ENCODE assay signal across 12 cellular contexts in genomic region chr14:100842799-100843198, GRCh38. TPM values are rescaled to one million over a fixed set of nuclear protein-coding genes. Genes with fewer than 3 reads are reported as not detected.
DNase-seq lines count a peak whose midpoint lies in the region; ATAC-seq and TF ChIP-seq lines count a peak whose summit lies in the region.
"Had no signal": no experiment of that assay in that cellular context is flagged by ENCODE, and none has a peak within 500 bp of the region (broad histone marks: within the 10 kb centered on the region; RNA-seq: fewer than 3 reads in every experiment).

No MANE protein-coding gene starts in this region.

- H3K27ac Mint-ChIP-seq in GM23338: no peak overlapping the region
- no peak overlapping the region for H3K27ac Mint-ChIP-seq in activated T-cell treated with anti-CD3 and anti-CD28 coated beads, Interleukin-2, amount 50 U/mL, for 72 hours
- H3K27ac Mint-ChIP-seq in T-helper 2 cell treated with Interferon-gamma antibody and Interleukin-4, amounts not matched to agents 5 μg/mL and 100 μg/mL, for 36 hours: no peak overlapping the region
- H3K27ac Mint-ChIP-seq: stimulated activated naive CD8-positive, alpha-beta T cell treated with anti-CD3 and anti-CD28 coated beads, Interleukin-15, Interleukin-2, amounts not matched to agents 100 ng/mL and 50 ng/mL, for 24 hours had no signal

- H3K4me1 ChIP-seq in GM23338 (ENCODE audit: insufficient read depth) (peaks cover 19% of the 10 kb centered on the region), SK-N-SH (ENCODE audit: control insufficient read depth in 1 of 2, insufficient read depth in 2 of 2, low read depth in 1 of 2, low read length in 1 of 2) (peaks cover 0 to 39% of the 10 kb centered on the region in 2 experiments; a peak in 1 of 4 replicates)

- intact Hi-C loops in sciatic nerve (cut with DNase I): no loop called here

- CTCF ChIA-PET in SK-N-SH (lab: Yijun Ruan, JAX): interaction anchor here (0.6 to 1.8 kb wide), 3 partner anchors 56 to 180 kb away, joined by 3 to 4 read pairs (median 3); no protein-coding TSS in a partner anchor

- DNase-seq in GM23338 (ENCODE audit: low spot score): no peak
- no peak for DNase-seq in SK-N-SH
- peak; percentile 13 for DNase-seq in glomerular visceral epithelial cell (ENCODE audit: extremely low spot score)
- no peak for DNase-seq in sciatic nerve (ENCODE audit: low spot score)
- no peak for DNase-seq in activated T-cell treated with anti-CD3 and anti-CD28 coated beads, Interleukin-2, amount 50 U/mL, for 72 hours
- DNase-seq in NCI-H2196 (lab: John Stamatoyannopoulos, UW; ENCODE audit: unreplicated experiment): no peak
- DNase-seq in T-helper 2 cell treated with Interferon-gamma antibody and Interleukin-4, amounts not matched to agents 5 μg/mL and 100 μg/mL, for 36 hours (ENCODE audit: low spot score): no peak
- DNase-seq: activated naive CD8-positive, alpha-beta T cell treated with anti-CD3 and anti-CD28 coated beads, Interleukin-2, amount 50 U/mL, for 24 hours; small intestine had no signal

- H4K20me1 ChIP-seq in GM23338 (replicated peaks; ENCODE audit: insufficient read depth) (no peaks in the 10 kb centered on the region), SK-N-SH (ENCODE audit: insufficient read depth) (no peaks in the 10 kb centered on the region)

- H3K79me2 ChIP-seq in GM23338 (replicated peaks; ENCODE audit: insufficient read depth): no peaks in the 10 kb centered on the region
- no peaks in the 10 kb centered on the region for H3K79me2 ChIP-seq in SK-N-SH (ENCODE audit: insufficient read depth)

- H3K9me2 ChIP-seq in GM23338 (ENCODE audit: insufficient read depth): no peaks in the 10 kb centered on the region
- H3K9me2 ChIP-seq in SK-N-SH: no peaks in the 10 kb centered on the region

- H3F3A ChIP-seq in GM23338 (replicated peaks; ENCODE audit: low read depth) (no peaks in the 10 kb centered on the region), SK-N-SH (replicated peaks; ENCODE audit: insufficient read depth) (no peaks in the 10 kb centered on the region)

- H3K4me1 Mint-ChIP-seq in GM23338: peaks cover 41% of the 10 kb centered on the region
- H3K4me1 Mint-ChIP-seq in activated T-cell treated with anti-CD3 and anti-CD28 coated beads, Interleukin-2, amount 50 U/mL, for 72 hours (ENCODE audit: low read depth): peaks cover 4% of the 10 kb centered on the region
- no peaks in the 10 kb centered on the region for H3K4me1 Mint-ChIP-seq in T-helper 2 cell treated with Interferon-gamma antibody and Interleukin-4, amounts not matched to agents 5 μg/mL and 100 μg/mL, for 36 hours (ENCODE audit: low read depth)

- H3K9ac ChIP-seq in SK-N-SH: no peak overlapping the region

- H3K4me3 ChIP-seq in GM23338 (no peak overlapping the region), SK-N-SH (ENCODE audit: low read depth in 2 of 2, low read length in 1 of 2) (no peak overlapping the region)

- no peaks in the 10 kb centered on the region for H3K36me3 ChIP-seq in GM23338 (ENCODE audit: insufficient read depth)
- no peaks in the 10 kb centered on the region for H3K36me3 ChIP-seq in SK-N-SH (replicated peaks in 1 of 2; ENCODE audit: control insufficient read depth in 1 of 2, insufficient read depth in 2 of 2, low read length in 1 of 2)

- 25% methylated on average over 8 of the region's 8 CpGs for WGBS in SK-N-SH (ENCODE audit: low lambda C conversion rate)

- ATAC-seq in GM23338: no peak
- peak; percentile 76 for ATAC-seq in sciatic nerve
- ATAC-seq in activated T-cell treated with anti-CD3 and anti-CD28 coated beads, Interleukin-2, amount 50 U/mL, for 72 hours (replicated peaks in 1 of 2): no peak
- no peak for ATAC-seq in GM19328 (IDR thresholded peaks at IDR 0.05; ENCODE audit: unreplicated experiment)
- ATAC-seq: activated naive CD8-positive, alpha-beta T cell treated with anti-CD3 and anti-CD28 coated beads, Interleukin-2, amount 50 U/mL, for 24 hours had no signal

- no peak for TF ChIP-seq EP300 in SK-N-SH (IDR thresholded peaks at IDR 0.05; ENCODE audit: borderline replicate concordance in 1 of 2, low read depth in 1 of 2, low read length in 1 of 2)

- no peaks in the 10 kb centered on the region for H3K9me3 Mint-ChIP-seq in GM23338
- no peaks in the 10 kb centered on the region for H3K9me3 Mint-ChIP-seq in activated T-cell treated with anti-CD3 and anti-CD28 coated beads, Interleukin-2, amount 50 U/mL, for 72 hours
- H3K9me3 Mint-ChIP-seq in T-helper 2 cell treated with Interferon-gamma antibody and Interleukin-4, amounts not matched to agents 5 μg/mL and 100 μg/mL, for 36 hours: no peaks in the 10 kb centered on the region
- H3K9me3 Mint-ChIP-seq: activated naive CD8-positive, alpha-beta T cell treated with anti-CD3 and anti-CD28 coated beads, Interleukin-2, amount 50 U/mL, for 24 hours; stimulated activated naive CD8-positive, alpha-beta T cell treated with anti-CD3 and anti-CD28 coated beads, Interleukin-15, Interleukin-2, amounts not matched to agents 100 ng/mL and 50 ng/mL, for 24 hours had no signal

- H3K4me3 Mint-ChIP-seq in GM23338: no peak overlapping the region
- no peak overlapping the region for H3K4me3 Mint-ChIP-seq in activated T-cell treated with anti-CD3 and anti-CD28 coated beads, Interleukin-2, amount 50 U/mL, for 72 hours
- no peak overlapping the region for H3K4me3 Mint-ChIP-seq in T-helper 2 cell treated with Interferon-gamma antibody and Interleukin-4, amounts not matched to agents 5 μg/mL and 100 μg/mL, for 36 hours
- H3K4me3 Mint-ChIP-seq: activated naive CD8-positive, alpha-beta T cell treated with anti-CD3 and anti-CD28 coated beads, Interleukin-2, amount 50 U/mL, for 24 hours; stimulated activated naive CD8-positive, alpha-beta T cell treated with anti-CD3 and anti-CD28 coated beads, Interleukin-15, Interleukin-2, amounts not matched to agents 100 ng/mL and 50 ng/mL, for 24 hours had no signal

- no peaks in the 10 kb centered on the region for H3K9me3 ChIP-seq in SK-N-SH

- H3K27me3 ChIP-seq in GM23338 (ENCODE audit: insufficient read depth): no peaks in the 10 kb centered on the region
- no peaks in the 10 kb centered on the region for H3K27me3 ChIP-seq in SK-N-SH (ENCODE audit: insufficient read depth)

- no peaks in the 10 kb centered on the region for H3K36me3 Mint-ChIP-seq in GM23338 (ENCODE audit: low read depth)
- no peaks in the 10 kb centered on the region for H3K36me3 Mint-ChIP-seq in activated T-cell treated with anti-CD3 and anti-CD28 coated beads, Interleukin-2, amount 50 U/mL, for 72 hours (ENCODE audit: insufficient read depth in 2 of 2)
- no peaks in the 10 kb centered on the region for H3K36me3 Mint-ChIP-seq in T-helper 2 cell treated with Interferon-gamma antibody and Interleukin-4, amounts not matched to agents 5 μg/mL and 100 μg/mL, for 36 hours (ENCODE audit: low read depth)

- TF ChIP-seq RAD21 in SK-N-SH (IDR thresholded peaks at IDR 0.05; ENCODE audit: low read length): no peak

- no peak overlapping the region for H3K4me2 ChIP-seq in GM23338
- H3K4me2 ChIP-seq in SK-N-SH: peak overlapping the region; percentile 52; the same call in 1 of the 2 replicates

- H3K27me3 Mint-ChIP-seq in GM23338 (ENCODE audit: insufficient read depth, low read depth, poor library complexity): peaks cover 16% of the 10 kb centered on the region
- no peaks in the 10 kb centered on the region for H3K27me3 Mint-ChIP-seq in activated T-cell treated with anti-CD3 and anti-CD28 coated beads, Interleukin-2, amount 50 U/mL, for 72 hours (ENCODE audit: low read depth)
- no peaks in the 10 kb centered on the region for H3K27me3 Mint-ChIP-seq in T-helper 2 cell treated with Interferon-gamma antibody and Interleukin-4, amounts not matched to agents 5 μg/mL and 100 μg/mL, for 36 hours (ENCODE audit: low read depth)
- H3K27me3 Mint-ChIP-seq: activated naive CD8-positive, alpha-beta T cell treated with anti-CD3 and anti-CD28 coated beads, Interleukin-2, amount 50 U/mL, for 24 hours; stimulated activated naive CD8-positive, alpha-beta T cell treated with anti-CD3 and anti-CD28 coated beads, Interleukin-15, Interleukin-2, amounts not matched to agents 100 ng/mL and 50 ng/mL, for 24 hours had no signal

- TF ChIP-seq CTCF in GM23338 (conservative IDR thresholded peaks at IDR 0.05; ENCODE audit: low read depth in 2 of 2) (no peak), SK-N-SH (IDR thresholded peaks at IDR 0.05) (no peak)

- H2AFZ ChIP-seq in GM23338 (0 out of 2 replicates have a peak overlapping the region, but pooled peaks have one; percentile 64), SK-N-SH (ENCODE audit: low read depth) (0 out of 2 replicates have a peak overlapping the region, but pooled peaks have one; percentile 35)

- no peak overlapping the region for H3K27ac ChIP-seq in GM23338 (ENCODE audit: low read depth)
- H3K27ac ChIP-seq in SK-N-SH (ENCODE audit: low read depth in 2 of 2, low read length in 1 of 2): peak overlapping the region in 1 of 2 experiments; percentile 73; a peak in 2 of 4 replicates
- H3K27ac ChIP-seq: VCaP had no signal

- POLR2A ChIA-PET in SK-N-SH (lab: Yijun Ruan, JAX): no interaction called here

TF ChIP-seq in GM23338, 12 proteins besides CTCF, POLR2A, EP300 and RAD21 (continues in another document):
- TF ChIP-seq JUNB (IDR thresholded peaks at IDR 0.05; ENCODE audit: unreplicated experiment) (no peak), POLR2AphosphoS5 (IDR thresholded peaks at IDR 0.05; ENCODE audit: low read depth) (no peak), EZH2phosphoT487 (IDR thresholded peaks at IDR 0.05; ENCODE audit: unreplicated experiment) (no peak)

TF ChIP-seq in SK-N-SH, 30 proteins besides CTCF, POLR2A, EP300 and RAD21 (continues in another document):
- TF ChIP-seq SMC3 (IDR thresholded peaks at IDR 0.05; ENCODE audit: low read depth, low read length) (no peak), GATA2 (CRISPR knock-in tag; IDR thresholded peaks at IDR 0.05) (no peak), TAF1 (IDR thresholded peaks at IDR 0.05; ENCODE audit: borderline replicate concordance, low read depth, low read length) (no peak), POLR2AphosphoS5 (IDR thresholded peaks at IDR 0.05; ENCODE audit: low read depth, low read length) (no peak), GABPA (IDR thresholded peaks at IDR 0.05; ENCODE audit: low read depth) (no peak), RFX5 (IDR thresholded peaks at IDR 0.05; ENCODE audit: low read length) (no peak)

RNA-seq across cellular contexts. Expression of gene MEG3, which starts 16.9 kb away (rescaled TPM):
- not detected in 2 replicates for total RNA-seq in GM23338 (2014; rRNA removed; shearing (Covaris generic))
- polyA plus RNA-seq in GM23338 (2016; fragmentation: Nextera tagmentation; extraction: Ambion mirVana): not detected in 2 replicates
- not detected in 2 replicates for polyA plus RNA-seq in SK-N-SH (2012; rRNA removed)
- polyA plus RNA-seq in SK-N-SH (2012; cell fraction: cytosol; rRNA removed): not detected in 2 replicates
- polyA plus RNA-seq in SK-N-SH (2012; cell fraction: nucleus; rRNA removed): not detected in 2 replicates
- 154 TPM for total RNA-seq in sciatic nerve
- not detected for total RNA-seq in activated T-cell treated with anti-CD3 and anti-CD28 coated beads, Interleukin-2, amount 50 U/mL, for 72 hours

Comparison
In these comparisons a context has a peak if more than half of its experiments do, and no peak if none do; other contexts are left out.
1. RNA of gene MEG3, which starts 16.9 kb away (total RNA-seq): 154 TPM in sciatic nerve (single experiment); not detected in activated T-cell treated with anti-CD3 and anti-CD28 coated beads, Interleukin-2, amount 50 U/mL, for 72 hours and not detected in GM23338; every median in the first group is over 100 times any median in the second.